ENCODE assay signal across 21 cellular contexts in genomic region chr13:75324413-75324940, GRCh38.
DNase-seq lines count a peak whose midpoint lies in the region; ATAC-seq, FAIRE-seq and TF ChIP-seq lines count a peak whose summit lies in the region.
"Had no signal": no experiment of that assay in that cellular context is flagged by ENCODE, and none has a peak within 500 bp of the region (broad histone marks: within the 10 kb centered on the region; RNA-seq: fewer than 3 reads in every experiment).

No MANE protein-coding gene starts in this region.

- H3K27me3 Mint-ChIP-seq in activated naive CD8-positive, alpha-beta T cell treated with anti-CD3 and anti-CD28 coated beads, Interleukin-2, amount 10 ng/mL, durations not matched to agents 7 days and 5 days: no peaks in the 10 kb centered on the region
- H3K27me3 Mint-ChIP-seq in osteocyte (ENCODE audit: unreplicated experiment): no peaks in the 10 kb centered on the region

- H3K27ac ChIP-seq in right lobe of liver (no peak overlapping the region), HepG2 (ENCODE audit: extremely low read length, insufficient read depth, low read length) (no peak overlapping the region), upper lobe of right lung (peak overlapping the region; percentile 11)
- H3K27ac ChIP-seq: esophagus squamous epithelium, sigmoid colon, suprapubic skin had no signal

- CTCF ChIA-PET in HepG2 (lab: Yijun Ruan, JAX; ENCODE audit: low intra/inter-chr PET ratio, low total read pairs): no interaction called here

- H3K36me3 ChIP-seq in right lobe of liver: no peaks in the 10 kb centered on the region
- peaks cover 6 to 31% of the 10 kb centered on the region in 2 experiments for H3K36me3 ChIP-seq in HepG2 (replicated peaks in 1 of 2; ENCODE audit: control insufficient read depth in 1 of 2, insufficient read depth in 2 of 2, low read length in 2 of 2)
- no peaks in the 10 kb centered on the region for H3K36me3 ChIP-seq in upper lobe of right lung
- H3K36me3 ChIP-seq: ovary, sigmoid colon had no signal

- H3K27me3 ChIP-seq in right lobe of liver: no peaks in the 10 kb centered on the region
- H3K27me3 ChIP-seq in HepG2 (ENCODE audit: control insufficient read depth in 1 of 2, insufficient read depth in 2 of 2, low read length in 2 of 2): no peaks in the 10 kb centered on the region
- H3K27me3 ChIP-seq in upper lobe of right lung: no peaks in the 10 kb centered on the region
- H3K27me3 ChIP-seq: dorsolateral prefrontal cortex, esophagus squamous epithelium, ovary, sigmoid colon, suprapubic skin had no signal

- peak overlapping the region; percentile 56 for H3K27ac Mint-ChIP-seq in activated naive CD8-positive, alpha-beta T cell treated with anti-CD3 and anti-CD28 coated beads, Interleukin-2, amount 10 ng/mL, durations not matched to agents 7 days and 5 days
- H3K27ac Mint-ChIP-seq in osteocyte (ENCODE audit: unreplicated experiment): no peak overlapping the region

- in situ Hi-C loops in HepG2 (cut with HindIII; ENCODE audit: extremely low pct_ligation_motif_present, low pct_unique_long_range_greater_than_20kb): no loop called here

- H3K9me3 ChIP-seq in right lobe of liver: no peaks in the 10 kb centered on the region
- H3K9me3 ChIP-seq in HepG2 (ENCODE audit: low read length): no peaks in the 10 kb centered on the region
- no peaks in the 10 kb centered on the region for H3K9me3 ChIP-seq in upper lobe of right lung
- H3K9me3 ChIP-seq: esophagus squamous epithelium, ovary, sigmoid colon, suprapubic skin had no signal

- peaks cover 8% of the 10 kb centered on the region for H3K36me3 Mint-ChIP-seq in activated naive CD8-positive, alpha-beta T cell treated with anti-CD3 and anti-CD28 coated beads, Interleukin-2, amount 10 ng/mL, durations not matched to agents 7 days and 5 days
- no peaks in the 10 kb centered on the region for H3K36me3 Mint-ChIP-seq in osteocyte (ENCODE audit: unreplicated experiment)

- WGBS in right lobe of liver (ENCODE audit: insufficient coverage, low coverage, low lambda C conversion rate, missing lambda C conversion rate): 55% methylated on average over 1 of the region's 1 CpG
- 97% methylated on average over 1 of the region's 1 CpG for WGBS in HepG2 (ENCODE audit: low lambda C conversion rate)

- DNase-seq in right lobe of liver (no peak), HepG2 (ENCODE audit: low spot score) (no peak), OCI-M1 (lab: John Stamatoyannopoulos, UW) (peak; percentile 44), upper lobe of right lung (no peak), osteocyte (ENCODE audit: extremely low spot score, unreplicated experiment) (no peak), ureter (ENCODE audit: low spot score) (no peak), amniotic stem cell (lab: John Stamatoyannopoulos, UW) (no peak)
- no peak for DNase-seq in activated naive CD8-positive, alpha-beta T cell treated with anti-CD3 and anti-CD28 coated beads, Interleukin-2, amount 10 ng/mL, durations not matched to agents 7 days and 5 days
- DNase-seq: dorsolateral prefrontal cortex; esophagus squamous epithelium; GDM1; NCI-H1694; NCI-H226; ovary; Right ventricle myocardium superior; sigmoid colon; stimulated activated CD4-positive, alpha-beta T cell treated with anti-CD3 and anti-CD28 coated beads, Interleukin-2, amount 100 ng/mL, for 24 hours had no signal

- H2AFZ ChIP-seq in HepG2 (ENCODE audit: low read length): no peak overlapping the region

- peaks cover 38% of the 10 kb centered on the region for H3K4me1 Mint-ChIP-seq in activated naive CD8-positive, alpha-beta T cell treated with anti-CD3 and anti-CD28 coated beads, Interleukin-2, amount 10 ng/mL, durations not matched to agents 7 days and 5 days
- peaks cover 8% of the 10 kb centered on the region for H3K4me1 Mint-ChIP-seq in osteocyte (ENCODE audit: unreplicated experiment)

- intact Hi-C loops in right lobe of liver (cut with DNase I) (no loop called here), HepG2 (cut with micrococcal nuclease; ENCODE audit: unreplicated experiment) (no loop called here), upper lobe of right lung (cut with DNase I) (no loop called here)

- ATAC-seq in right lobe of liver (peak in 3 of 4 donors; percentile 29 to 62 (median 29)), HepG2 (no peak), upper lobe of right lung (no peak)
- ATAC-seq in activated naive CD8-positive, alpha-beta T cell treated with anti-CD3 and anti-CD28 coated beads, Interleukin-2, amount 10 ng/mL, durations not matched to agents 7 days and 5 days (ENCODE audit: low read depth): no peak
- ATAC-seq: HCT116 had no signal

- H3K4me3 ChIP-seq in right lobe of liver (no peak overlapping the region), HepG2 (replicated peaks in 1 of 3; ENCODE audit: insufficient read depth in 1 of 3, low read depth in 2 of 3, low read length in 3 of 3) (no peak overlapping the region), upper lobe of right lung (no peak overlapping the region)
- H3K4me3 ChIP-seq: dorsolateral prefrontal cortex, esophagus squamous epithelium, ovary, sigmoid colon, suprapubic skin had no signal

- BruUV-seq in HepG2 (replicated peaks; lab: Mats Ljungman, UMichigan): no TSS peak

- H3K79me2 ChIP-seq in HepG2 (ENCODE audit: insufficient read depth, low read length): no peaks in the 10 kb centered on the region

- peak overlapping the region; percentile 64 for H3K4me3 Mint-ChIP-seq in activated naive CD8-positive, alpha-beta T cell treated with anti-CD3 and anti-CD28 coated beads, Interleukin-2, amount 10 ng/mL, durations not matched to agents 7 days and 5 days
- H3K4me3 Mint-ChIP-seq in osteocyte (ENCODE audit: unreplicated experiment): no peak overlapping the region

- H4K20me1 ChIP-seq in HepG2 (ENCODE audit: insufficient read depth, low read length): no peaks in the 10 kb centered on the region

- POLR2A ChIA-PET in HepG2 (lab: Yijun Ruan, JAX): no interaction called here
- POLR2A ChIA-PET in activated naive CD8-positive, alpha-beta T cell treated with anti-CD3 and anti-CD28 coated beads, Interleukin-2, amount 10 ng/mL, durations not matched to agents 7 days and 5 days (lab: Charles Lee): no interaction called here

- H3K9ac ChIP-seq in HepG2 (ENCODE audit: insufficient read depth, low read depth, low read length): no peak overlapping the region

- TF ChIP-seq EP300 in HepG2 (IDR thresholded peaks at IDR 0.05; ENCODE audit: low read depth in 2 of 2, low read length in 2 of 2) (no peak), HepG2 (CRISPR knock-in tag; IDR thresholded peaks at IDR 0.05; ENCODE audit: borderline replicate concordance) (no peak)

- TF ChIP-seq POLR2A in right lobe of liver (IDR thresholded peaks at IDR 0.05): no peak
- no peak for TF ChIP-seq POLR2A in HepG2 (IDR thresholded peaks at IDR 0.05; ENCODE audit: insufficient read depth in 1 of 2, low read depth in 2 of 2, low read length in 2 of 2)

- H3K4me1 ChIP-seq in right lobe of liver (peaks cover 0 to 2% (median under 1%) of the 10 kb centered on the region in 4 donors), HepG2 (ENCODE audit: insufficient read depth, low read length) (peaks cover 15% of the 10 kb centered on the region), upper lobe of right lung (no peaks in the 10 kb centered on the region)
- H3K4me1 ChIP-seq: sigmoid colon, suprapubic skin had no signal

- TF ChIP-seq CTCF in right lobe of liver (IDR thresholded peaks at IDR 0.05) (no peak), HepG2 (CRISPR knock-in tag; IDR thresholded peaks at IDR 0.05) (no peak), upper lobe of right lung (IDR thresholded peaks at IDR 0.05) (no peak), osteocyte (IDR thresholded peaks at IDR 0.05) (no peak)

- no peak overlapping the region for H3K4me2 ChIP-seq in HepG2 (ENCODE audit: low read depth, low read length)

- TF ChIP-seq RAD21 in HepG2 (CRISPR knock-in tag; IDR thresholded peaks at IDR 0.05): no peak

- H3K9me3 Mint-ChIP-seq in activated naive CD8-positive, alpha-beta T cell treated with anti-CD3 and anti-CD28 coated beads, Interleukin-2, amount 10 ng/mL, durations not matched to agents 7 days and 5 days: peaks cover 2% of the 10 kb centered on the region
- H3K9me3 Mint-ChIP-seq in osteocyte (ENCODE audit: unreplicated experiment): no peaks in the 10 kb centered on the region

- FAIRE-seq in HepG2 (lab: Jason Lieb, UNC): no peak
- FAIRE-seq: bronchial epithelial cell, GM12891 had no signal

TF ChIP-seq in HepG2, 621 proteins besides CTCF, POLR2A, EP300 and RAD21 (continues in another document):
- TF ChIP-seq ZNF841 (CRISPR knock-in tag; IDR thresholded peaks at IDR 0.05; ENCODE audit: borderline replicate concordance) (no peak), ZEB1 (IDR thresholded peaks at IDR 0.05; ENCODE audit: insufficient replicate concordance, low read depth) (no peak), ZSCAN29 (CRISPR knock-in tag; conservative IDR thresholded peaks at IDR 0.05) (no peak), HDAC1 (CRISPR knock-in tag; IDR thresholded peaks at IDR 0.05) (no peak), ZBTB2 (CRISPR knock-in tag; IDR thresholded peaks at IDR 0.05; ENCODE audit: low read depth) (no peak), SYNCRIP (IDR thresholded peaks at IDR 0.05; ENCODE audit: insufficient read depth, low read depth, low read length) (no peak), NFYB (CRISPR knock-in tag; IDR thresholded peaks at IDR 0.05) (no peak), ZNF329 (CRISPR knock-in tag; IDR thresholded peaks at IDR 0.05; ENCODE audit: low read depth) (no peak), SPEN (CRISPR knock-in tag; IDR thresholded peaks at IDR 0.05; ENCODE audit: low read depth) (no peak), ZBTB3 (CRISPR knock-in tag; IDR thresholded peaks at IDR 0.05; ENCODE audit: borderline replicate concordance, low read depth) (no peak), ZNF160 (CRISPR knock-in tag; IDR thresholded peaks at IDR 0.05) (no peak)

Comparison
In these comparisons a context has a peak if more than half of its experiments do, and no peak if none do; other contexts are left out.
1. ATAC-seq: peak in right lobe of liver (3 of 4); none in HepG2 (single experiment), activated naive CD8-positive, alpha-beta T cell treated with anti-CD3 and anti-CD28 coated beads, Interleukin-2, amount 10 ng/mL, durations not matched to agents 7 days and 5 days (single experiment) and upper lobe of right lung (single experiment).